7 cellular contexts compared by ENCODE assay signal in the genomic region with DNA sequence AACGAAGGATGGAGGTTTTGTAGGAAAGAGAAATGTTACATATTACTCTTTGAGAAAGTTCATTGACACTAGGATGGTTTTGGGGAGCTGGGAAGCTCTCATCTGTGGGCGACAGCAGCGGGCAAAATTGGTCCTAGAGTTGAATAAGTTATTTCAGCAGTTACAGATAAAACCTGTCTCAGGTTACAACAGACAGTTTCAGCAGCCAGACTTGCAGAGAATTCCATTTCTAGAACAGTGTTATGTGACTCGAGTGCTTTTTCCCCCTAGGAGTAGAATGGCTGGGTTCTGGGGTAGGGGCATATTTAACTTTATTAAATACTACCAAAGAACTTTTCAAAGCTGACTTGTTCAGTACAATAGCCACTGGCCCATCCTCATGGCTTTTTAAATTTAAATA.
"Had no signal": no experiment of that assay in that cellular context is flagged by ENCODE, and none has a peak within 500 bp of the region (broad histone marks: within the 10 kb centered on the region; RNA-seq: fewer than 3 reads in every experiment).

No MANE protein-coding gene starts in this region.

- DNase-seq: GM23248, GOT3, H7, IMR-90 had no signal

- H3K9me3 ChIP-seq: HAP-1 had no signal

- H3K4me3 ChIP-seq: GM23248, HAP-1, K562 had no signal

- ATAC-seq: HCT116, K562 had no signal

- H3K36me3 ChIP-seq: HAP-1 had no signal

- H3K27ac ChIP-seq: GM23248 had no signal

- H3K4me1 ChIP-seq: HAP-1 had no signal
